Comparison of ENCODE assay signal across 26 cellular contexts in genomic region chr5:139740993-139741672, GRCh38. TPM values are rescaled to one million over a fixed set of nuclear protein-coding genes. Genes with fewer than 3 reads are reported as not detected.
DNase-seq lines count a peak whose midpoint lies in the region; ATAC-seq, FAIRE-seq and TF ChIP-seq lines count a peak whose summit lies in the region.
"Had no signal": no experiment of that assay in that cellular context is flagged by ENCODE, and none has a peak within 500 bp of the region (broad histone marks: within the 10 kb centered on the region; RNA-seq: fewer than 3 reads in every experiment).

No MANE protein-coding gene starts in this region.

- BruUV-seq in HepG2 (replicated peaks; lab: Mats Ljungman, UMichigan): no TSS peak

- H3K27ac Mint-ChIP-seq in nephron: peak overlapping the region; percentile 11 to 51 (median 34)
- H3K27ac Mint-ChIP-seq: activated naive CD4-positive, alpha-beta T cell treated with anti-CD3 and anti-CD28 coated beads, Interleukin-2, amount 50 U/mL, for 72 hours; stimulated activated naive CD8-positive, alpha-beta T cell treated with anti-CD3 and anti-CD28 coated beads, Interleukin-15, Interleukin-2, amounts not matched to agents 100 ng/mL and 50 ng/mL, for 24 hours had no signal

- H3K4me3 Mint-ChIP-seq in nephron: no peak overlapping the region
- H3K4me3 Mint-ChIP-seq: stimulated activated naive CD8-positive, alpha-beta T cell treated with anti-CD3 and anti-CD28 coated beads, Interleukin-15, Interleukin-2, amounts not matched to agents 100 ng/mL and 50 ng/mL, for 24 hours had no signal

- no peak for TF ChIP-seq RAD21 in HepG2 (CRISPR knock-in tag; IDR thresholded peaks at IDR 0.05)

- H3K36me3 Mint-ChIP-seq in nephron (ENCODE audit: low read depth): no peaks in the 10 kb centered on the region
- H3K36me3 Mint-ChIP-seq: activated naive CD4-positive, alpha-beta T cell treated with anti-CD3 and anti-CD28 coated beads, Interleukin-2, amount 50 U/mL, for 72 hours had no signal

- H3K36me3 ChIP-seq in HepG2 (replicated peaks in 1 of 2; ENCODE audit: control insufficient read depth in 1 of 2, insufficient read depth in 2 of 2, low read length in 2 of 2) (no peaks in the 10 kb centered on the region), right lobe of liver (no peaks in the 10 kb centered on the region), bronchial epithelial cell (ENCODE audit: control insufficient read depth, insufficient read depth, low read length) (no peaks in the 10 kb centered on the region)
- H3K36me3 ChIP-seq: gastroesophageal sphincter, tibial artery had no signal

- intact Hi-C loops in HepG2 (cut with micrococcal nuclease; ENCODE audit: unreplicated experiment): loop anchor here (10.0 kb wide), 1 partner anchor 306 kb away; the partner anchor contains the start of gene DNAJC18
- intact Hi-C loops in right lobe of liver (cut with DNase I): no loop called here

- FAIRE-seq in HepG2 (lab: Jason Lieb, UNC): no peak
- FAIRE-seq in bronchial epithelial cell (lab: Jason Lieb, UNC): peak; percentile 83
- FAIRE-seq: A204.1, endometrium, RCC 7860 had no signal

- ATAC-seq in HepG2 (no peak), right lobe of liver (no peak), GM18519 (IDR thresholded peaks at IDR 0.05; ENCODE audit: low FRiP score, unreplicated experiment) (no peak), GM21526 (IDR thresholded peaks at IDR 0.05; ENCODE audit: low FRiP score, unreplicated experiment) (no peak), GM19023 (IDR thresholded peaks at IDR 0.05; ENCODE audit: unreplicated experiment) (no peak)
- ATAC-seq: activated naive CD4-positive, alpha-beta T cell treated with anti-CD3 and anti-CD28 coated beads, Interleukin-2, amount 50 U/mL, for 72 hours; gastroesophageal sphincter; HCT116 had no signal

- no peaks in the 10 kb centered on the region for H3K9me3 ChIP-seq in HepG2 (ENCODE audit: low read length)
- H3K9me3 ChIP-seq in right lobe of liver: no peaks in the 10 kb centered on the region
- H3K9me3 ChIP-seq: gastroesophageal sphincter, tibial artery had no signal

- TF ChIP-seq EP300 in HepG2 (IDR thresholded peaks at IDR 0.05; ENCODE audit: low read depth in 2 of 2, low read length in 2 of 2) (no peak), HepG2 (CRISPR knock-in tag; IDR thresholded peaks at IDR 0.05; ENCODE audit: borderline replicate concordance) (no peak)

- H3K9ac ChIP-seq in HepG2 (ENCODE audit: insufficient read depth, low read depth, low read length): no peak overlapping the region

- H3K4me3 ChIP-seq in HepG2 (replicated peaks in 1 of 3; ENCODE audit: insufficient read depth in 1 of 3, low read depth in 2 of 3, low read length in 3 of 3): no peak overlapping the region
- H3K4me3 ChIP-seq in right lobe of liver: no peak overlapping the region
- no peak overlapping the region for H3K4me3 ChIP-seq in bronchial epithelial cell (ENCODE audit: low read depth, low read length)
- H3K4me3 ChIP-seq: gastroesophageal sphincter, tibial artery had no signal

- TF ChIP-seq POLR2A in HepG2 (IDR thresholded peaks at IDR 0.05; ENCODE audit: insufficient read depth in 1 of 2, low read depth in 2 of 2, low read length in 2 of 2) (no peak), right lobe of liver (IDR thresholded peaks at IDR 0.05) (no peak)

- TF ChIP-seq CTCF in HepG2 (CRISPR knock-in tag; IDR thresholded peaks at IDR 0.05): no peak
- no peak for TF ChIP-seq CTCF in right lobe of liver (IDR thresholded peaks at IDR 0.05)
- no peak for TF ChIP-seq CTCF in bronchial epithelial cell (IDR thresholded peaks at IDR 0.05; ENCODE audit: insufficient read depth, low read length, severe bottlenecking)
- no peak for TF ChIP-seq CTCF in nephron (IDR thresholded peaks at IDR 0.05; ENCODE audit: unreplicated experiment in 3 of 3)

- WGBS in HepG2 (ENCODE audit: low lambda C conversion rate): 92% methylated on average over 6 of the region's 6 CpGs
- 60% methylated on average over 1 of the region's 6 CpGs for WGBS in right lobe of liver (ENCODE audit: insufficient coverage, low coverage, low lambda C conversion rate, missing lambda C conversion rate)

- H3K27me3 Mint-ChIP-seq in nephron (ENCODE audit: low read depth): peaks cover 28% of the 10 kb centered on the region
- H3K27me3 Mint-ChIP-seq: stimulated activated naive CD8-positive, alpha-beta T cell treated with anti-CD3 and anti-CD28 coated beads, Interleukin-15, Interleukin-2, amounts not matched to agents 100 ng/mL and 50 ng/mL, for 24 hours had no signal

- H3K79me2 ChIP-seq in HepG2 (ENCODE audit: insufficient read depth, low read length): no peaks in the 10 kb centered on the region

- H2AFZ ChIP-seq in HepG2 (ENCODE audit: low read length): no peak overlapping the region

- H3K9me3 Mint-ChIP-seq in nephron: no peaks in the 10 kb centered on the region
- H3K9me3 Mint-ChIP-seq: activated naive CD4-positive, alpha-beta T cell treated with anti-CD3 and anti-CD28 coated beads, Interleukin-2, amount 50 U/mL, for 72 hours; stimulated activated naive CD8-positive, alpha-beta T cell treated with anti-CD3 and anti-CD28 coated beads, Interleukin-15, Interleukin-2, amounts not matched to agents 100 ng/mL and 50 ng/mL, for 24 hours had no signal

- in situ Hi-C loops in HepG2 (cut with HindIII; ENCODE audit: extremely low pct_ligation_motif_present, low pct_unique_long_range_greater_than_20kb): no loop called here

- H3K4me1 Mint-ChIP-seq in nephron: peaks cover 64% of the 10 kb centered on the region

- CTCF ChIA-PET in HepG2 (lab: Yijun Ruan, JAX; ENCODE audit: low intra/inter-chr PET ratio, low total read pairs): no interaction called here

- H3K4me1 ChIP-seq in HepG2 (ENCODE audit: insufficient read depth, low read length) (peaks cover 84% of the 10 kb centered on the region), right lobe of liver (peaks cover 0 to 2% (median under 1%) of the 10 kb centered on the region in 4 donors)

- H4K20me1 ChIP-seq in HepG2 (ENCODE audit: insufficient read depth, low read length): no peaks in the 10 kb centered on the region

- H3K27ac ChIP-seq in HepG2 (ENCODE audit: extremely low read length, insufficient read depth, low read length) (no peak overlapping the region), right lobe of liver (no peak overlapping the region)
- H3K27ac ChIP-seq: gastroesophageal sphincter, tibial artery had no signal

- no peak for DNase-seq in HepG2 (ENCODE audit: low spot score)
- no peak for DNase-seq in right lobe of liver
- no peak for DNase-seq in bronchial epithelial cell (ENCODE audit: low read depth)
- no peak for DNase-seq in DMS79 (lab: John Stamatoyannopoulos, UW)
- DNase-seq: activated CD4-positive, alpha-beta T cell treated with anti-CD3 and anti-CD28 coated beads, Interleukin-2, amount 50 U/mL, for 4 hours; activated CD4-positive, CD25-positive, alpha-beta regulatory T cell; AML-193; DMS53; GF-D8; hippocampal formation; Karpas-422; NCI-H146; NCI-H526; SIG-M5; tibial artery had no signal

- no peak overlapping the region for H3K4me2 ChIP-seq in HepG2 (ENCODE audit: low read depth, low read length)

- no peaks in the 10 kb centered on the region for H3K27me3 ChIP-seq in HepG2 (ENCODE audit: control insufficient read depth in 1 of 2, insufficient read depth in 2 of 2, low read length in 2 of 2)
- H3K27me3 ChIP-seq in right lobe of liver: no peaks in the 10 kb centered on the region
- no peaks in the 10 kb centered on the region for H3K27me3 ChIP-seq in bronchial epithelial cell (ENCODE audit: control insufficient read depth, insufficient read depth, low read length)
- H3K27me3 ChIP-seq: gastroesophageal sphincter, tibial artery had no signal

- POLR2A ChIA-PET in HepG2 (lab: Yijun Ruan, JAX): interaction anchor here (1.4 to 9.5 kb wide), 2 partner anchors 7 to 32 kb away, joined by 3 to 132 read pairs; no protein-coding TSS in a partner anchor

TF ChIP-seq in HepG2, 621 proteins besides CTCF, POLR2A, EP300 and RAD21:
- TF ChIP-seq ZKSCAN1 (IDR thresholded peaks at IDR 0.05; ENCODE audit: low read length) (peak; percentile 83), DPF2 (CRISPR knock-in tag; IDR thresholded peaks at IDR 0.05; ENCODE audit: borderline replicate concordance, low read depth) (no peak)

RNA-seq across cellular contexts. Expression of gene PSD2, which starts 54.5 kb away (rescaled TPM):
- total RNA-seq in HepG2 (2016; rRNA removed; fragmentation: Illumina TruSeq; extraction: Trizol) (not detected in 2 replicates), right lobe of liver (under 1 TPM in 3 of 6 experiments, not detected in 3; 0.04 to 0.07 (median 0.07) TPM), bronchial epithelial cell (under 0.01 TPM in 1 of 2 replicates, not detected in the other)
- total RNA-seq in HepG2 (2016; cell fraction: cytosol; rRNA removed; fragmentation: Illumina TruSeq; extraction: Trizol; ENCODE audit: low read depth): not detected in 2 replicates
- total RNA-seq in HepG2 (2016; cell fraction: insoluble cytoplasmic fraction; rRNA removed; fragmentation: Illumina TruSeq; extraction: Trizol): not detected in 2 replicates
- total RNA-seq in HepG2 (2016; cell fraction: membrane; rRNA removed; fragmentation: Illumina TruSeq; extraction: Trizol): not detected in 2 replicates
- total RNA-seq in HepG2 (2016; cell fraction: nucleus; rRNA removed; fragmentation: Illumina TruSeq; extraction: Trizol): 0.09 TPM in 1 of 2 replicates, not detected in the other
- polyA plus RNA-seq in HepG2 (2011; rRNA removed): 0.07 and 0.13 TPM in 2 replicates
- polyA plus RNA-seq in HepG2 (2011; cell fraction: cytosol; rRNA removed): 0.04 and 0.06 TPM in 2 replicates
- 0.16 and 0.32 TPM in 2 replicates for polyA plus RNA-seq in HepG2 (2011; cell fraction: nucleus; rRNA removed)
- polyA plus RNA-seq in HepG2 (2012): 0.07 and 0.13 TPM in 2 replicates
- polyA plus RNA-seq in HepG2 (2016; cell fraction: cytosol; fragmentation: Illumina TruSeq; extraction: Trizol; ENCODE audit: low read depth): not detected in 2 replicates
- not detected in 2 replicates for polyA plus RNA-seq in HepG2 (2016; cell fraction: insoluble cytoplasmic fraction; fragmentation: Illumina TruSeq; extraction: Trizol; ENCODE audit: low read depth)
- polyA plus RNA-seq in HepG2 (2016; cell fraction: membrane; fragmentation: Illumina TruSeq; extraction: Trizol; ENCODE audit: low read depth): not detected in 2 replicates
- polyA plus RNA-seq in HepG2 (2016; cell fraction: nucleus; fragmentation: Illumina TruSeq; extraction: Trizol; ENCODE audit: insufficient read depth, low read depth): 0.10 TPM in 1 of 2 replicates, not detected in the other
- 0.10 TPM in 1 of 2 replicates, not detected in the other for polyA minus RNA-seq in HepG2 (2011; rRNA and poly(A)+ RNA removed; ENCODE audit: low replicate concordance)
- polyA minus RNA-seq in HepG2 (2011; cell fraction: cytosol; rRNA and poly(A)+ RNA removed): not detected in 2 replicates
- polyA minus RNA-seq in HepG2 (2011; cell fraction: nucleus; rRNA and poly(A)+ RNA removed): 0.12 TPM in 1 of 2 replicates, not detected in the other
- total RNA-seq: activated naive CD4-positive, alpha-beta T cell treated with anti-CD3 and anti-CD28 coated beads, Interleukin-2, amount 50 U/mL, for 72 hours had no signal
